ENCODE assay signal across 26 cellular contexts in the genomic region with DNA sequence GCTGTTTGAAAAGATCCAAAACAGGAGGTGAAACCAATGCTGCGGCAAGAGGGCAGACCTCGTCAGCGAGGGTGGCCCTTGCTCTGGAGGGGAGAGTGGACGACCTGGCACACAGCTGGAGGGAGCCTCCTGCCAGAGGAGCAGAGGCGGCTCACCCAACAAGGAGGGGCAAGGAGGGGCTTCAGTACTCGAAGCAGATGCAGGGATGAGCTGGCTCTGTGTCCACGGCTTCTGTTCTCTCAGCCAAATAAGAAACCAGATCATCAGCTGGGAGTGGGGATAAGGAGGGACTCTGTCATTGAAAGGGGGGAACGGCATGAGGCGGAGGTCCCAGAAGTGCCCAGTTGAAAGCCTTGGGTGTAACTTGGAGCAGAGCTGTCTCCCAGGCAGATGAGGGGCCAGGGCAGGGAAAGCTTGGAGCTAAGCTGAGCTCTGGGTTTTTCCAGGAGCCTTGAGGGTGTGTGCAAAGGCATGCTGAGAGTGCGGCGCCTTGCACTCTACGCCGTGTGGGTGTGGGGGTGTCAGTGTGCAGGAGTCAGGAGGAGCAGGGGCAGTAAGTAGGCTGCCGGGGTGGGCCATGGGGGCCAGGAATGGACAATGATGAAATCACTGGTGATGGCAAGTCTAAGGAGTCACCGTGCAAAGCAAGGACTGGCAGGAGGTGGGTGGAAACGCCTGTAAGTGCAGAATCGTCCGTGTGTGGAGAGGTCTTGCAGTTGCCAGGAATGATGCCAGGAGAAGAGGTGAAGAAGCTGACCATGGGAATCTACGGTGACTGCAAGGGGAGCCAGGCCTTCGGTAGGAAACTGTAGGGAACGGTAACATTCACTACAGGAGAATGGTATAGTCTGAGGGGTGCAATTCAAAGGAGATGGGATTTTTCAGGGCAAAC.
DNase-seq lines count a peak whose midpoint lies in the region; ATAC-seq and TF ChIP-seq lines count a peak whose summit lies in the region.
"Had no signal": no experiment of that assay in that cellular context is flagged by ENCODE, and none has a peak within 500 bp of the region (broad histone marks: within the 10 kb centered on the region; RNA-seq: fewer than 3 reads in every experiment).

No MANE protein-coding gene starts in this region.

- no peaks in the 10 kb centered on the region for H3K36me3 Mint-ChIP-seq in osteocyte (ENCODE audit: unreplicated experiment)
- H3K36me3 Mint-ChIP-seq: IgD-negative memory B cell; mesothelial cell of epicardium; stimulated activated naive B cell treated with anti-CD40 and anti-IgM and Interleukin-4, amounts not matched to agents 10 μg/mL and 1 μg/mL and 100 μg/mL, for 72 hours had no signal

- DNase-seq in fibroblast of lung (ENCODE audit: low read depth in 2 of 2), result no peak
- peak; percentile 48 for DNase-seq in osteoblast (ENCODE audit: insufficient read length, low spot score, missing footprints)
- DNase-seq in upper lobe of right lung, result no peak
- no peak for DNase-seq in osteocyte (ENCODE audit: extremely low spot score, unreplicated experiment)
- no peak for DNase-seq in superior temporal gyrus (ENCODE audit: extremely low spot score)
- no peak for DNase-seq in effector CD4-positive, alpha-beta T cell
- DNase-seq: activated CD4-positive, alpha-beta T cell treated with anti-CD3 and anti-CD28 coated beads, Interleukin-2, amount 50 U/mL, for 48 hours; activated CD4-positive, CD25-positive, alpha-beta regulatory T cell treated with anti-CD3 and anti-CD28 coated beads, Interleukin-2, amount 50 U/mL, for 72 hours; activated naive CD4-positive, alpha-beta T cell; central memory CD4-positive, alpha-beta T cell; COR-L47; DMS79; left ventricle myocardium superior; NCI-H1436 treated with DMSO at 0.1 percent for 48 hours; NCI-H2081 treated with DMSO at 0.1 percent for 48 hours; NCI-H345; nucleus accumbens; Peyer's patch; SHP77 treated with DMSO at 0.1 percent for 48 hours; stimulated activated naive B cell treated with anti-CD40 and anti-IgM and Interleukin-4, amounts not matched to agents 10 μg/mL and 1 μg/mL and 100 μg/mL, for 72 hours; testis had no signal

- H2AFZ ChIP-seq in fibroblast of lung (ENCODE audit: low read length), result peak overlapping the region; percentile 54
- peak overlapping the region; percentile 55 for H2AFZ ChIP-seq in osteoblast (ENCODE audit: low read length)

- ATAC-seq in upper lobe of right lung, result peak; percentile 47
- ATAC-seq: left ventricle myocardium superior; stimulated activated naive B cell treated with anti-CD40 and anti-IgM and Interleukin-4, amounts not matched to agents 10 μg/mL and 1 μg/mL and 100 μg/mL, for 72 hours had no signal

- H3K4me1 Mint-ChIP-seq in osteocyte (ENCODE audit: unreplicated experiment), result no peaks in the 10 kb centered on the region
- H3K4me1 Mint-ChIP-seq: IgD-negative memory B cell; mesothelial cell of epicardium; stimulated activated naive B cell treated with anti-CD40 and anti-IgM and Interleukin-4, amounts not matched to agents 10 μg/mL and 1 μg/mL and 100 μg/mL, for 72 hours had no signal

- TF ChIP-seq CTCF in HEK293 (tag by site-specific recombination; IDR thresholded peaks at IDR 0.05), result no peak
- TF ChIP-seq CTCF in fibroblast of lung (conservative IDR thresholded peaks at IDR 0.05 in 1 of 2, IDR thresholded peaks at IDR 0.05 in 1 of 2; ENCODE audit: low read depth in 1 of 2, low read length in 2 of 2), result no peak
- TF ChIP-seq CTCF in osteoblast (IDR thresholded peaks at IDR 0.05; ENCODE audit: extremely low read depth, low read depth, low read length), result no peak
- TF ChIP-seq CTCF in upper lobe of right lung (IDR thresholded peaks at IDR 0.05), result no peak
- TF ChIP-seq CTCF in osteocyte (IDR thresholded peaks at IDR 0.05), result no peak

- H3K27me3 ChIP-seq in fibroblast of lung (ENCODE audit: control insufficient read depth, insufficient read depth, low read length), result no peaks in the 10 kb centered on the region
- H3K27me3 ChIP-seq in osteoblast (ENCODE audit: insufficient read depth, low read length), result peaks cover 13% of the 10 kb centered on the region
- H3K27me3 ChIP-seq in upper lobe of right lung, result no peaks in the 10 kb centered on the region
- H3K27me3 ChIP-seq: Peyer's patch, testis had no signal

- no peaks in the 10 kb centered on the region for H3K9me3 Mint-ChIP-seq in osteocyte (ENCODE audit: unreplicated experiment)
- H3K9me3 Mint-ChIP-seq: mesothelial cell of epicardium; stimulated activated naive B cell treated with anti-CD40 and anti-IgM and Interleukin-4, amounts not matched to agents 10 μg/mL and 1 μg/mL and 100 μg/mL, for 72 hours had no signal

- peaks cover 5% of the 10 kb centered on the region for H3K27me3 Mint-ChIP-seq in osteocyte (ENCODE audit: unreplicated experiment)

- no peaks in the 10 kb centered on the region for H3K36me3 ChIP-seq in HEK293 (ENCODE audit: control insufficient read depth in 2 of 2, insufficient read depth in 1 of 2, low read length in 2 of 2)
- no peaks in the 10 kb centered on the region for H3K36me3 ChIP-seq in fibroblast of lung (ENCODE audit: control insufficient read depth, insufficient read depth, low read length)
- H3K36me3 ChIP-seq in osteoblast (ENCODE audit: insufficient read depth, low read length), result no peaks in the 10 kb centered on the region
- no peaks in the 10 kb centered on the region for H3K36me3 ChIP-seq in upper lobe of right lung
- H3K36me3 ChIP-seq: Peyer's patch had no signal

- H3K79me2 ChIP-seq in fibroblast of lung (ENCODE audit: control insufficient read depth, insufficient read depth, low read length), result no peaks in the 10 kb centered on the region
- H3K79me2 ChIP-seq in osteoblast (ENCODE audit: insufficient read depth, low read length), result no peaks in the 10 kb centered on the region

- CTCF ChIA-PET in HEK293 (lab: Yijun Ruan, JAX), result interaction anchor here (0.7 to 1.0 kb wide), 2 partner anchors 31 to 35 kb away, joined by 3 read pairs; no protein-coding TSS in a partner anchor

- intact Hi-C loops in upper lobe of right lung (cut with DNase I), result no loop called here

- POLR2A ChIA-PET in HEK293 (lab: Yijun Ruan, JAX), result no interaction called here

- no peaks in the 10 kb centered on the region for H3K4me1 ChIP-seq in HEK293 (ENCODE audit: control insufficient read depth, insufficient read depth, low read length)
- no peaks in the 10 kb centered on the region for H3K4me1 ChIP-seq in fibroblast of lung (ENCODE audit: control insufficient read depth, extremely low read depth, insufficient read depth, low read length)
- no peaks in the 10 kb centered on the region for H3K4me1 ChIP-seq in osteoblast (ENCODE audit: insufficient read depth, low read length)
- no peaks in the 10 kb centered on the region for H3K4me1 ChIP-seq in upper lobe of right lung
- H3K4me1 ChIP-seq: Peyer's patch, testis had no signal

- H3K9me3 ChIP-seq in HEK293 (ENCODE audit: control insufficient read depth, insufficient read depth, low read depth, low read length), result no peaks in the 10 kb centered on the region
- H3K9me3 ChIP-seq in fibroblast of lung (ENCODE audit: control insufficient read depth, insufficient read depth, low read depth, low read length), result no peaks in the 10 kb centered on the region
- H3K9me3 ChIP-seq in osteoblast (ENCODE audit: low read depth, low read length), result no peaks in the 10 kb centered on the region
- H3K9me3 ChIP-seq in upper lobe of right lung, result no peaks in the 10 kb centered on the region
- H3K9me3 ChIP-seq: Peyer's patch, testis had no signal

- no peak overlapping the region for H3K4me3 Mint-ChIP-seq in osteocyte (ENCODE audit: unreplicated experiment)
- H3K4me3 Mint-ChIP-seq: IgD-negative memory B cell; mesothelial cell of epicardium; stimulated activated naive B cell treated with anti-CD40 and anti-IgM and Interleukin-4, amounts not matched to agents 10 μg/mL and 1 μg/mL and 100 μg/mL, for 72 hours had no signal

- H4K20me1 ChIP-seq in fibroblast of lung (ENCODE audit: control insufficient read depth, extremely low read depth, insufficient read depth, low read length), result no peaks in the 10 kb centered on the region
- no peaks in the 10 kb centered on the region for H4K20me1 ChIP-seq in osteoblast (ENCODE audit: insufficient read depth, low read length)

- H3K4me2 ChIP-seq in fibroblast of lung (ENCODE audit: extremely low read depth, insufficient read depth, low read length) (peak overlapping the region; percentile 52), osteoblast (ENCODE audit: insufficient read depth, low read length) (no peak overlapping the region)

- H3K27ac Mint-ChIP-seq in osteocyte (ENCODE audit: unreplicated experiment), result no peak overlapping the region
- H3K27ac Mint-ChIP-seq: mesothelial cell of epicardium; stimulated activated naive B cell treated with anti-CD40 and anti-IgM and Interleukin-4, amounts not matched to agents 10 μg/mL and 1 μg/mL and 100 μg/mL, for 72 hours had no signal

- H3K9ac ChIP-seq in fibroblast of lung (ENCODE audit: insufficient read depth, low read length), result no peak overlapping the region

- no peak overlapping the region for H3K4me3 ChIP-seq in HEK293 (ENCODE audit: low read depth, low read length)
- peak overlapping the region in 1 of 4 experiments; percentile 27 for H3K4me3 ChIP-seq in fibroblast of lung (replicated peaks in 1 of 4; ENCODE audit: control extremely low read depth in 1 of 4, insufficient read depth in 1 of 4, low read depth in 3 of 4, low read length in 4 of 4)
- peak overlapping the region; percentile 24 for H3K4me3 ChIP-seq in osteoblast (ENCODE audit: insufficient read depth, low read length)
- no peak overlapping the region for H3K4me3 ChIP-seq in upper lobe of right lung
- H3K4me3 ChIP-seq: Peyer's patch, skin epidermis, testis had no signal

- H3K27ac ChIP-seq in HEK293 (ENCODE audit: extremely low read depth, low read depth, low read length) (no peak overlapping the region), fibroblast of lung (ENCODE audit: insufficient read depth, low read length) (no peak overlapping the region), osteoblast (ENCODE audit: low read depth, low read length) (no peak overlapping the region), upper lobe of right lung (no peak overlapping the region)
- H3K27ac ChIP-seq: C4-2B, Peyer's patch, skin epidermis, testis had no signal

TF ChIP-seq in HEK293, 187 proteins besides CTCF, POLR2A, EP300 and RAD21 (continues in another document):
- TF ChIP-seq EGR2 (tag by site-specific recombination; IDR thresholded peaks at IDR 0.05; ENCODE audit: low read depth), result 0 out of 2 replicates have a peak, but pooled peaks have one; percentile 18
- no peak for TF ChIP-seq ZNF174 (tag by site-specific recombination; IDR thresholded peaks at IDR 0.05)
- no peak for TF ChIP-seq ZSCAN16 (tag by site-specific recombination; IDR thresholded peaks at IDR 0.05)
- no peak for TF ChIP-seq ZNF433 (tag by site-specific recombination; IDR thresholded peaks at IDR 0.05; ENCODE audit: low read depth)
- TF ChIP-seq ZBTB8A (tag by site-specific recombination; IDR thresholded peaks at IDR 0.05), result no peak
